ENCODE assay signal across 11 cellular contexts in genomic region chr6:129882510-129883023, GRCh38. TPM values are rescaled to one million over a fixed set of nuclear protein-coding genes. Genes with fewer than 3 reads are reported as not detected.
DNase-seq lines count a peak whose midpoint lies in the region; ATAC-seq, FAIRE-seq and TF ChIP-seq lines count a peak whose summit lies in the region.
"Had no signal": no experiment of that assay in that cellular context is flagged by ENCODE, and none has a peak within 500 bp of the region (broad histone marks: within the 10 kb centered on the region; RNA-seq: fewer than 3 reads in every experiment).

No MANE protein-coding gene starts in this region.

- H4K20me1 ChIP-seq in neural progenitor cell (ENCODE audit: low read depth): no peaks in the 10 kb centered on the region

- H3K36me3 ChIP-seq in neural progenitor cell: no peaks in the 10 kb centered on the region
- H3K36me3 ChIP-seq in thyroid gland: no peaks in the 10 kb centered on the region

- no peak overlapping the region for H3K9ac ChIP-seq in neural progenitor cell

- H3K9me3 ChIP-seq in neural progenitor cell (ENCODE audit: low read depth) (no peaks in the 10 kb centered on the region), thyroid gland (no peaks in the 10 kb centered on the region)

- WGBS in thyroid gland, 2 donors: 75% methylated on average over 8 of the region's 8 CpGs

- H3K4me3 Mint-ChIP-seq in activated T-helper 2 cell treated with anti-CD3 and anti-CD28 coated beads, Interferon-gamma antibody, Interleukin-2, Interleukin-4, amounts not matched to agents 10 μg/mL and 5 μg/mL and 100 μg/mL, durations not matched to agents 14 hours and 24 hours and 36 hours (ENCODE audit: low read depth): no peak overlapping the region
- no peak overlapping the region for H3K4me3 Mint-ChIP-seq in neural progenitor cell
- H3K4me3 Mint-ChIP-seq in activated naive CD4-positive, alpha-beta T cell treated with anti-CD3 and anti-CD28 coated beads for 36 hours: no peak overlapping the region

- no peaks in the 10 kb centered on the region for H3F3A ChIP-seq in neural progenitor cell (ENCODE audit: low read depth)

- H3K27me3 Mint-ChIP-seq in activated T-helper 2 cell treated with anti-CD3 and anti-CD28 coated beads, Interferon-gamma antibody, Interleukin-2, Interleukin-4, amounts not matched to agents 10 μg/mL and 5 μg/mL and 100 μg/mL, durations not matched to agents 14 hours and 24 hours and 36 hours (ENCODE audit: low read depth): peaks cover 5% of the 10 kb centered on the region
- H3K27me3 Mint-ChIP-seq in neural progenitor cell (ENCODE audit: insufficient read depth, low read depth): no peaks in the 10 kb centered on the region
- peaks cover 8% of the 10 kb centered on the region for H3K27me3 Mint-ChIP-seq in activated naive CD4-positive, alpha-beta T cell treated with anti-CD3 and anti-CD28 coated beads for 36 hours (ENCODE audit: low read depth)

- intact Hi-C loops in activated T-helper 2 cell treated with anti-CD3 and anti-CD28 coated beads, Interferon-gamma antibody, Interleukin-2, Interleukin-4, amounts not matched to agents 10 μg/mL and 5 μg/mL and 100 μg/mL, durations not matched to agents 14 hours and 24 hours and 36 hours (cut with micrococcal nuclease): no loop called here
- intact Hi-C loops in activated naive CD4-positive, alpha-beta T cell treated with anti-CD3 and anti-CD28 coated beads for 36 hours (cut with micrococcal nuclease): no loop called here
- intact Hi-C loops in thyroid gland (cut with DNase I): no loop called here

- no peak overlapping the region for H3K27ac ChIP-seq in neural progenitor cell
- H3K27ac ChIP-seq in thyroid gland: no peak overlapping the region

- H3K36me3 Mint-ChIP-seq in activated T-helper 2 cell treated with anti-CD3 and anti-CD28 coated beads, Interferon-gamma antibody, Interleukin-2, Interleukin-4, amounts not matched to agents 10 μg/mL and 5 μg/mL and 100 μg/mL, durations not matched to agents 14 hours and 24 hours and 36 hours (ENCODE audit: low read depth): peaks cover 22% of the 10 kb centered on the region
- H3K36me3 Mint-ChIP-seq in neural progenitor cell: no peaks in the 10 kb centered on the region
- H3K36me3 Mint-ChIP-seq in activated naive CD4-positive, alpha-beta T cell treated with anti-CD3 and anti-CD28 coated beads for 36 hours (ENCODE audit: low read depth): no peaks in the 10 kb centered on the region

- H3K4me1 Mint-ChIP-seq in activated T-helper 2 cell treated with anti-CD3 and anti-CD28 coated beads, Interferon-gamma antibody, Interleukin-2, Interleukin-4, amounts not matched to agents 10 μg/mL and 5 μg/mL and 100 μg/mL, durations not matched to agents 14 hours and 24 hours and 36 hours (ENCODE audit: low read depth): peaks cover 10% of the 10 kb centered on the region
- no peaks in the 10 kb centered on the region for H3K4me1 Mint-ChIP-seq in neural progenitor cell
- no peaks in the 10 kb centered on the region for H3K4me1 Mint-ChIP-seq in activated naive CD4-positive, alpha-beta T cell treated with anti-CD3 and anti-CD28 coated beads for 36 hours (ENCODE audit: low read depth)

- H3K27me3 ChIP-seq in neural progenitor cell (no peaks in the 10 kb centered on the region), thyroid gland (no peaks in the 10 kb centered on the region)

- FAIRE-seq in H54 (lab: Jason Lieb, UNC): no peak

- no peak overlapping the region for H3K4me2 ChIP-seq in neural progenitor cell

- CTCF ChIA-PET in activated naive CD4-positive, alpha-beta T cell treated with anti-CD3 and anti-CD28 coated beads for 36 hours (lab: Charles Lee): interaction anchor here (0.6 kb wide), 1 partner anchor 529 kb away, joined by 3 read pairs; no protein-coding TSS in a partner anchor

- ATAC-seq in GM18861 (IDR thresholded peaks at IDR 0.05; ENCODE audit: unreplicated experiment) (peak; percentile 77), GM21515 (IDR thresholded peaks at IDR 0.05; ENCODE audit: unreplicated experiment) (peak; percentile 92), HG03159 (IDR thresholded peaks at IDR 0.05; ENCODE audit: unreplicated experiment) (peak; percentile 88)

- DNase-seq in activated T-helper 2 cell treated with anti-CD3 and anti-CD28 coated beads, Interferon-gamma antibody, Interleukin-2, Interleukin-4, amounts not matched to agents 10 μg/mL and 5 μg/mL and 100 μg/mL, durations not matched to agents 14 hours and 24 hours and 36 hours (ENCODE audit: low spot score): no peak
- DNase-seq in H54 (ENCODE audit: insufficient read length, low spot score) (no peak), neural progenitor cell (ENCODE audit: low spot score) (no peak), thyroid gland (no peak)
- DNase-seq in activated naive CD4-positive, alpha-beta T cell treated with anti-CD3 and anti-CD28 coated beads for 36 hours: no peak
- DNase-seq: NCI-H526 treated with DMSO at 0.1 percent for 48 hours, trophoblast cell had no signal

- no peak overlapping the region for H3K4me3 ChIP-seq in neural progenitor cell
- no peak overlapping the region for H3K4me3 ChIP-seq in thyroid gland (replicated peaks in 1 of 3)

- TF ChIP-seq POLR2A in H54 (IDR thresholded peaks at IDR 0.05; ENCODE audit: low read depth, low read length) (no peak), thyroid gland (IDR thresholded peaks at IDR 0.05) (no peak)

- H3K4me1 ChIP-seq in neural progenitor cell (no peaks in the 10 kb centered on the region), thyroid gland (no peaks in the 10 kb centered on the region)

- TF ChIP-seq CTCF in neural progenitor cell (IDR thresholded peaks at IDR 0.05): no peak
- TF ChIP-seq CTCF in thyroid gland (IDR thresholded peaks at IDR 0.05): no peak

- no peak overlapping the region for H2AFZ ChIP-seq in neural progenitor cell (replicated peaks)

- peaks cover 39% of the 10 kb centered on the region for H3K9me3 Mint-ChIP-seq in activated T-helper 2 cell treated with anti-CD3 and anti-CD28 coated beads, Interferon-gamma antibody, Interleukin-2, Interleukin-4, amounts not matched to agents 10 μg/mL and 5 μg/mL and 100 μg/mL, durations not matched to agents 14 hours and 24 hours and 36 hours
- peaks cover 13% of the 10 kb centered on the region for H3K9me3 Mint-ChIP-seq in neural progenitor cell
- peaks cover 6% of the 10 kb centered on the region for H3K9me3 Mint-ChIP-seq in activated naive CD4-positive, alpha-beta T cell treated with anti-CD3 and anti-CD28 coated beads for 36 hours

- no peaks in the 10 kb centered on the region for H3K79me2 ChIP-seq in neural progenitor cell (ENCODE audit: low read depth)

- H3K27ac Mint-ChIP-seq in activated T-helper 2 cell treated with anti-CD3 and anti-CD28 coated beads, Interferon-gamma antibody, Interleukin-2, Interleukin-4, amounts not matched to agents 10 μg/mL and 5 μg/mL and 100 μg/mL, durations not matched to agents 14 hours and 24 hours and 36 hours: peak overlapping the region; percentile 54
- no peak overlapping the region for H3K27ac Mint-ChIP-seq in neural progenitor cell
- no peak overlapping the region for H3K27ac Mint-ChIP-seq in activated naive CD4-positive, alpha-beta T cell treated with anti-CD3 and anti-CD28 coated beads for 36 hours

RNA-seq across cellular contexts. Expression of gene TMEM244, which starts 21.5 kb away (rescaled TPM):
- not detected in 2 replicates for total RNA-seq in activated T-helper 2 cell treated with anti-CD3 and anti-CD28 coated beads, Interferon-gamma antibody, Interleukin-2, Interleukin-4, amounts not matched to agents 10 μg/mL and 5 μg/mL and 100 μg/mL, durations not matched to agents 14 hours and 24 hours and 36 hours
- not detected in 2 replicates for total RNA-seq in neural progenitor cell (ENCODE audit: low replicate concordance)
- total RNA-seq in activated naive CD4-positive, alpha-beta T cell treated with anti-CD3 and anti-CD28 coated beads for 36 hours: not detected
- not detected for total RNA-seq in thyroid gland
- total RNA-seq: HT1080 had no signal
